1 cellular context compared by ENCODE assay signal in the genomic region with DNA sequence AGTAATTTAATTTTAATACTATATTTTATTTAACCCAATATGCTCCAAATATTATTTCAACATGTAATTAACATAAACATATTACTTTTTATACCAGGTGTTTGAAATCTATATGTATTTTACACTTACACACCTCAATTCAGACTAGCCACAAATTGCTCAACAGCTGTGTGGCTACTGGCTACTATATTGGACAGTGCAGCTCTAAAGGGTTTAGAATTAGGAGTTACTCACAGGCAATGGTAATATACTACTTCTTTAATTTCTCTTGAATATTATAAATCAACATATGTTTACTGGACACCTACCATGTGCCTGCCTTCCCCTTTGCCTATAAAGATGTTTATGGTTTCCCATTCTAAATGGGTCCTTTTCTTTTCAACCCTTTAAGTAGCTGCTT.
TF ChIP-seq lines count a peak whose summit lies in the region.

No MANE protein-coding gene starts in this region.

TF ChIP-seq in HEK293, 187 proteins besides CTCF, POLR2A, EP300 and RAD21:
- TF ChIP-seq, protein P1, sequence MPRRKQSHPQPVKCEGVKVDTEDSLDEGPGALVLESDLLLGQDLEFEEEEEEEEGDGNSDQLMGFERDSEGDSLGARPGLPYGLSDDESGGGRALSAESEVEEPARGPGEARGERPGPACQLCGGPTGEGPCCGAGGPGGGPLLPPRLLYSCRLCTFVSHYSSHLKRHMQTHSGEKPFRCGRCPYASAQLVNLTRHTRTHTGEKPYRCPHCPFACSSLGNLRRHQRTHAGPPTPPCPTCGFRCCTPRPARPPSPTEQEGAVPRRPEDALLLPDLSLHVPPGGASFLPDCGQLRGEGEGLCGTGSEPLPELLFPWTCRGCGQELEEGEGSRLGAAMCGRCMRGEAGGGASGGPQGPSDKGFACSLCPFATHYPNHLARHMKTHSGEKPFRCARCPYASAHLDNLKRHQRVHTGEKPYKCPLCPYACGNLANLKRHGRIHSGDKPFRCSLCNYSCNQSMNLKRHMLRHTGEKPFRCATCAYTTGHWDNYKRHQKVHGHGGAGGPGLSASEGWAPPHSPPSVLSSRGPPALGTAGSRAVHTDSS (tag by site-specific recombination; IDR thresholded peaks at IDR 0.05), result no peak
- no peak for TF ChIP-seq ZNF157 (tag by site-specific recombination; IDR thresholded peaks at IDR 0.05)
- no peak for TF ChIP-seq MZF1 (tag by site-specific recombination; IDR thresholded peaks at IDR 0.05; ENCODE audit: borderline replicate concordance)
- no peak for TF ChIP-seq ZSCAN30 (tag by site-specific recombination; IDR thresholded peaks at IDR 0.05)
- no peak for TF ChIP-seq ZNF549 (tag by site-specific recombination; IDR thresholded peaks at IDR 0.05)
- TF ChIP-seq, protein P2, sequence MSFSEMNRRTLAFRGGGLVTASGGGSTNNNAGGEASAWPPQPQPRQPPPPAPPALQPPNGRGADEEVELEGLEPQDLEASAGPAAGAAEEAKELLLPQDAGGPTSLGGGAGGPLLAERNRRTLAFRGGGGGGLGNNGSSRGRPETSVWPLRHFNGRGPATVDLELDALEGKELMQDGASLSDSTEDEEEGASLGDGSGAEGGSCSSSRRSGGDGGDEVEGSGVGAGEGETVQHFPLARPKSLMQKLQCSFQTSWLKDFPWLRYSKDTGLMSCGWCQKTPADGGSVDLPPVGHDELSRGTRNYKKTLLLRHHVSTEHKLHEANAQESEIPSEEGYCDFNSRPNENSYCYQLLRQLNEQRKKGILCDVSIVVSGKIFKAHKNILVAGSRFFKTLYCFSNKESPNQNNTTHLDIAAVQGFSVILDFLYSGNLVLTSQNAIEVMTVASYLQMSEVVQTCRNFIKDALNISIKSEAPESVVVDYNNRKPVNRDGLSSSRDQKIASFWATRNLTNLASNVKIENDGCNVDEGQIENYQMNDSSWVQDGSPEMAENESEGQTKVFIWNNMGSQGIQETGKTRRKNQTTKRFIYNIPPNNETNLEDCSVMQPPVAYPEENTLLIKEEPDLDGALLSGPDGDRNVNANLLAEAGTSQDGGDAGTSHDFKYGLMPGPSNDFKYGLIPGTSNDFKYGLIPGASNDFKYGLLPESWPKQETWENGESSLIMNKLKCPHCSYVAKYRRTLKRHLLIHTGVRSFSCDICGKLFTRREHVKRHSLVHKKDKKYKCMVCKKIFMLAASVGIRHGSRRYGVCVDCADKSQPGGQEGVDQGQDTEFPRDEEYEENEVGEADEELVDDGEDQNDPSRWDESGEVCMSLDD (tag by site-specific recombination; IDR thresholded peaks at IDR 0.05), result no peak
- TF ChIP-seq ZNF529 (tag by site-specific recombination; IDR thresholded peaks at IDR 0.05; ENCODE audit: insufficient replicate concordance), result no peak
- no peak for TF ChIP-seq ZNF514 (tag by site-specific recombination; IDR thresholded peaks at IDR 0.05)
- TF ChIP-seq ZNF544 (tag by site-specific recombination; IDR thresholded peaks at IDR 0.05), result no peak
- TF ChIP-seq ZNF660 (tag by site-specific recombination; IDR thresholded peaks at IDR 0.05), result no peak
- TF ChIP-seq, protein P3, sequence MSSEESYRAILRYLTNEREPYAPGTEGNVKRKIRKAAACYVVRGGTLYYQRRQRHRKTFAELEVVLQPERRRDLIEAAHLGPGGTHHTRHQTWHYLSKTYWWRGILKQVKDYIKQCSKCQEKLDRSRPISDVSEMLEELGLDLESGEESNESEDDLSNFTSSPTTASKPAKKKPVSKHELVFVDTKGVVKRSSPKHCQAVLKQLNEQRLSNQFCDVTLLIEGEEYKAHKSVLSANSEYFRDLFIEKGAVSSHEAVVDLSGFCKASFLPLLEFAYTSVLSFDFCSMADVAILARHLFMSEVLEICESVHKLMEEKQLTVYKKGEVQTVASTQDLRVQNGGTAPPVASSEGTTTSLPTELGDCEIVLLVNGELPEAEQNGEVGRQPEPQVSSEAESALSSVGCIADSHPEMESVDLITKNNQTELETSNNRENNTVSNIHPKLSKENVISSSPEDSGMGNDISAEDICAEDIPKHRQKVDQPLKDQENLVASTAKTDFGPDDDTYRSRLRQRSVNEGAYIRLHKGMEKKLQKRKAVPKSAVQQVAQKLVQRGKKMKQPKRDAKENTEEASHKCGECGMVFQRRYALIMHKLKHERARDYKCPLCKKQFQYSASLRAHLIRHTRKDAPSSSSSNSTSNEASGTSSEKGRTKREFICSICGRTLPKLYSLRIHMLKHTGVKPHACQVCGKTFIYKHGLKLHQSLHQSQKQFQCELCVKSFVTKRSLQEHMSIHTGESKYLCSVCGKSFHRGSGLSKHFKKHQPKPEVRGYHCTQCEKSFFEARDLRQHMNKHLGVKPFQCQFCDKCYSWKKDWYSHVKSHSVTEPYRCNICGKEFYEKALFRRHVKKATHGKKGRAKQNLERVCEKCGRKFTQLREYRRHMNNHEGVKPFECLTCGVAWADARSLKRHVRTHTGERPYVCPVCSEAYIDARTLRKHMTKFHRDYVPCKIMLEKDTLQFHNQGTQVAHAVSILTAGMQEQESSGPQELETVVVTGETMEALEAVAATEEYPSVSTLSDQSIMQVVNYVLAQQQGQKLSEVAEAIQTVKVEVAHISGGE (tag by site-specific recombination; conservative IDR thresholded peaks at IDR 0.05; ENCODE audit: low read depth), result no peak
- TF ChIP-seq ZNF416 (tag by site-specific recombination; IDR thresholded peaks at IDR 0.05), result no peak
- TF ChIP-seq, protein P4, sequence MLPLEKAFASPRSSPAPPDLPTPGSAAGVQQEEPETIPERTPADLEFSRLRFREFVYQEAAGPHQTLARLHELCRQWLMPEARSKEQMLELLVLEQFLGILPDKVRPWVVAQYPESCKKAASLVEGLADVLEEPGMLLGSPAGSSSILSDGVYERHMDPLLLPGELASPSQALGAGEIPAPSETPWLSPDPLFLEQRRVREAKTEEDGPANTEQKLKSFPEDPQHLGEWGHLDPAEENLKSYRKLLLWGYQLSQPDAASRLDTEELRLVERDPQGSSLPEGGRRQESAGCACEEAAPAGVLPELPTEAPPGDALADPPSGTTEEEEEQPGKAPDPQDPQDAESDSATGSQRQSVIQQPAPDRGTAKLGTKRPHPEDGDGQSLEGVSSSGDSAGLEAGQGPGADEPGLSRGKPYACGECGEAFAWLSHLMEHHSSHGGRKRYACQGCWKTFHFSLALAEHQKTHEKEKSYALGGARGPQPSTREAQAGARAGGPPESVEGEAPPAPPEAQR (tag by site-specific recombination; IDR thresholded peaks at IDR 0.05), result no peak
- no peak for TF ChIP-seq HOXC10 (CRISPR knock-in tag; IDR thresholded peaks at IDR 0.05)
- no peak for TF ChIP-seq ZNF335 (tag by site-specific recombination; conservative IDR thresholded peaks at IDR 0.05)
- TF ChIP-seq ZNF558 (tag by site-specific recombination; IDR thresholded peaks at IDR 0.05), result no peak
- TF ChIP-seq, protein P5, sequence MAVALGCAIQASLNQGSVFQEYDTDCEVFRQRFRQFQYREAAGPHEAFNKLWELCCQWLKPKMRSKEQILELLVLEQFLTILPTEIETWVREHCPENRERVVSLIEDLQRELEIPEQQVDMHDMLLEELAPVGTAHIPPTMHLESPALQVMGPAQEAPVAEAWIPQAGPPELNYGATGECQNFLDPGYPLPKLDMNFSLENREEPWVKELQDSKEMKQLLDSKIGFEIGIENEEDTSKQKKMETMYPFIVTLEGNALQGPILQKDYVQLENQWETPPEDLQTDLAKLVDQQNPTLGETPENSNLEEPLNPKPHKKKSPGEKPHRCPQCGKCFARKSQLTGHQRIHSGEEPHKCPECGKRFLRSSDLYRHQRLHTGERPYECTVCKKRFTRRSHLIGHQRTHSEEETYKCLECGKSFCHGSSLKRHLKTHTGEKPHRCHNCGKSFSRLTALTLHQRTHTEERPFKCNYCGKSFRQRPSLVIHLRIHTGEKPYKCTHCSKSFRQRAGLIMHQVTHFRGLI (tag by site-specific recombination; IDR thresholded peaks at IDR 0.05), result no peak
- TF ChIP-seq IKZF3 (tag by site-specific recombination; IDR thresholded peaks at IDR 0.05), result no peak
- TF ChIP-seq, protein P6, sequence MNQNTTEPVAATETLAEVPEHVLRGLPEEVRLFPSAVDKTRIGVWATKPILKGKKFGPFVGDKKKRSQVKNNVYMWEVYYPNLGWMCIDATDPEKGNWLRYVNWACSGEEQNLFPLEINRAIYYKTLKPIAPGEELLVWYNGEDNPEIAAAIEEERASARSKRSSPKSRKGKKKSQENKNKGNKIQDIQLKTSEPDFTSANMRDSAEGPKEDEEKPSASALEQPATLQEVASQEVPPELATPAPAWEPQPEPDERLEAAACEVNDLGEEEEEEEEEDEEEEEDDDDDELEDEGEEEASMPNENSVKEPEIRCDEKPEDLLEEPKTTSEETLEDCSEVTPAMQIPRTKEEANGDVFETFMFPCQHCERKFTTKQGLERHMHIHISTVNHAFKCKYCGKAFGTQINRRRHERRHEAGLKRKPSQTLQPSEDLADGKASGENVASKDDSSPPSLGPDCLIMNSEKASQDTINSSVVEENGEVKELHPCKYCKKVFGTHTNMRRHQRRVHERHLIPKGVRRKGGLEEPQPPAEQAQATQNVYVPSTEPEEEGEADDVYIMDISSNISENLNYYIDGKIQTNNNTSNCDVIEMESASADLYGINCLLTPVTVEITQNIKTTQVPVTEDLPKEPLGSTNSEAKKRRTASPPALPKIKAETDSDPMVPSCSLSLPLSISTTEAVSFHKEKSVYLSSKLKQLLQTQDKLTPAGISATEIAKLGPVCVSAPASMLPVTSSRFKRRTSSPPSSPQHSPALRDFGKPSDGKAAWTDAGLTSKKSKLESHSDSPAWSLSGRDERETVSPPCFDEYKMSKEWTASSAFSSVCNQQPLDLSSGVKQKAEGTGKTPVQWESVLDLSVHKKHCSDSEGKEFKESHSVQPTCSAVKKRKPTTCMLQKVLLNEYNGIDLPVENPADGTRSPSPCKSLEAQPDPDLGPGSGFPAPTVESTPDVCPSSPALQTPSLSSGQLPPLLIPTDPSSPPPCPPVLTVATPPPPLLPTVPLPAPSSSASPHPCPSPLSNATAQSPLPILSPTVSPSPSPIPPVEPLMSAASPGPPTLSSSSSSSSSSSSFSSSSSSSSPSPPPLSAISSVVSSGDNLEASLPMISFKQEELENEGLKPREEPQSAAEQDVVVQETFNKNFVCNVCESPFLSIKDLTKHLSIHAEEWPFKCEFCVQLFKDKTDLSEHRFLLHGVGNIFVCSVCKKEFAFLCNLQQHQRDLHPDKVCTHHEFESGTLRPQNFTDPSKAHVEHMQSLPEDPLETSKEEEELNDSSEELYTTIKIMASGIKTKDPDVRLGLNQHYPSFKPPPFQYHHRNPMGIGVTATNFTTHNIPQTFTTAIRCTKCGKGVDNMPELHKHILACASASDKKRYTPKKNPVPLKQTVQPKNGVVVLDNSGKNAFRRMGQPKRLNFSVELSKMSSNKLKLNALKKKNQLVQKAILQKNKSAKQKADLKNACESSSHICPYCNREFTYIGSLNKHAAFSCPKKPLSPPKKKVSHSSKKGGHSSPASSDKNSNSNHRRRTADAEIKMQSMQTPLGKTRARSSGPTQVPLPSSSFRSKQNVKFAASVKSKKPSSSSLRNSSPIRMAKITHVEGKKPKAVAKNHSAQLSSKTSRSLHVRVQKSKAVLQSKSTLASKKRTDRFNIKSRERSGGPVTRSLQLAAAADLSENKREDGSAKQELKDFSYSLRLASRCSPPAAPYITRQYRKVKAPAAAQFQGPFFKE (tag by site-specific recombination; IDR thresholded peaks at IDR 0.05; ENCODE audit: borderline replicate concordance), result no peak
